Comparison of ENCODE assay signal across 12 cellular contexts in genomic region chr21:38306407-38306806, GRCh38. TPM values are rescaled to one million over a fixed set of nuclear protein-coding genes. Genes with fewer than 3 reads are reported as not detected.
DNase-seq lines count a peak whose midpoint lies in the region; ATAC-seq, FAIRE-seq and TF ChIP-seq lines count a peak whose summit lies in the region.
"Had no signal": no experiment of that assay in that cellular context is flagged by ENCODE, and none has a peak within 500 bp of the region (broad histone marks: within the 10 kb centered on the region; RNA-seq: fewer than 3 reads in every experiment).

No MANE protein-coding gene starts in this region.

- no peaks in the 10 kb centered on the region for H3K36me3 ChIP-seq in HEK293 (ENCODE audit: control insufficient read depth in 2 of 2, insufficient read depth in 1 of 2, low read length in 2 of 2)
- no peaks in the 10 kb centered on the region for H3K36me3 ChIP-seq in ascending aorta
- H3K36me3 ChIP-seq in OCI-LY7 (ENCODE audit: insufficient read depth, low read length): no peaks in the 10 kb centered on the region
- no peaks in the 10 kb centered on the region for H3K36me3 ChIP-seq in uterus

- H2AFZ ChIP-seq in OCI-LY7 (ENCODE audit: low read length): no peak overlapping the region

- intact Hi-C loops in ascending aorta (cut with DNase I) (no loop called here), OCI-LY7 (cut with micrococcal nuclease; ENCODE audit: unreplicated experiment) (no loop called here), uterus (cut with DNase I; ENCODE audit: low total_unique reads) (no loop called here)

- DNase-seq in A549 (ENCODE audit: low read depth in 1 of 2, low spot score in 1 of 2): peak in 1 of 2 experiments; percentile 41
- DNase-seq in ascending aorta (ENCODE audit: low spot score in 2 of 2): no peak
- DNase-seq in kidney tubule cell (ENCODE audit: low spot score): peak; percentile 73
- no peak for DNase-seq in OCI-LY7 (ENCODE audit: low spot score)
- no peak for DNase-seq in NCI-H1694 (lab: John Stamatoyannopoulos, UW)
- DNase-seq in islet precursor cell: no peak
- DNase-seq in uterus: no peak
- DNase-seq: activated CD8-positive, alpha-beta T cell treated with anti-CD3 and anti-CD28 coated beads for 36 hours; amygdala; C1 segment of cervical spinal cord; midbrain had no signal

- WGBS in A549 (ENCODE audit: missing lambda C conversion rate): 4% methylated on average over 6 of the region's 6 CpGs

- H3K4me2 ChIP-seq in A549: peak overlapping the region; percentile 65
- H3K4me2 ChIP-seq in OCI-LY7 (ENCODE audit: low read length): no peak overlapping the region

- H3K4me1 ChIP-seq in A549 (peaks cover 58% of the 10 kb centered on the region), HEK293 (ENCODE audit: control insufficient read depth, insufficient read depth, low read length) (peaks cover 13% of the 10 kb centered on the region), ascending aorta (peaks cover 0 to 14% of the 10 kb centered on the region in 2 donors), OCI-LY7 (ENCODE audit: insufficient read depth, low read length, poor library complexity, severe bottlenecking) (no peaks in the 10 kb centered on the region), uterus (no peaks in the 10 kb centered on the region)

- TF ChIP-seq CTCF in A549 (IDR thresholded peaks at IDR 0.05): no peak
- TF ChIP-seq CTCF in HEK293 (tag by site-specific recombination; IDR thresholded peaks at IDR 0.05): no peak
- no peak for TF ChIP-seq CTCF in ascending aorta (IDR thresholded peaks at IDR 0.05)
- TF ChIP-seq CTCF in OCI-LY7 (conservative IDR thresholded peaks at IDR 0.05; ENCODE audit: low read length): no peak
- TF ChIP-seq CTCF in uterus (IDR thresholded peaks at IDR 0.05): no peak

- no TSS peak for BruUV-seq in OCI-LY7 (replicated peaks; lab: Mats Ljungman, UMichigan)

- peak; percentile 19 to 50; a peak in 3 of 6 replicates for ATAC-seq in A549
- ATAC-seq: activated CD8-positive, alpha-beta T cell treated with anti-CD3 and anti-CD28 coated beads for 36 hours had no signal

- H3K4me3 ChIP-seq in A549: no peak overlapping the region
- H3K4me3 ChIP-seq in HEK293 (ENCODE audit: low read depth, low read length): no peak overlapping the region
- no peak overlapping the region for H3K4me3 ChIP-seq in ascending aorta
- no peak overlapping the region for H3K4me3 ChIP-seq in OCI-LY7 (ENCODE audit: low read depth, low read length, poor library complexity, severe bottlenecking)
- H3K4me3 ChIP-seq in uterus: no peak overlapping the region

- CTCF ChIA-PET in A549 (lab: Yijun Ruan, JAX): interaction anchor here (0.8 to 1.5 kb wide), 2 partner anchors 46 to 50 kb away, joined by 3 to 9 read pairs; no protein-coding TSS in a partner anchor
- CTCF ChIA-PET in HEK293 (lab: Yijun Ruan, JAX): interaction anchor here (0.7 to 2.1 kb wide), 6 partner anchors 22 to 517 kb away, joined by 3 to 9 read pairs (median 4); no protein-coding TSS in a partner anchor
- CTCF ChIA-PET in OCI-LY7 (lab: Charles Lee; ENCODE audit: unreplicated experiment): no interaction called here

- H3K79me2 ChIP-seq in OCI-LY7 (ENCODE audit: insufficient read depth, low read depth, low read length): no peaks in the 10 kb centered on the region

- no peak for TF ChIP-seq RAD21 in A549 (conservative IDR thresholded peaks at IDR 0.05 in 1 of 2, IDR thresholded peaks at IDR 0.05 in 1 of 2)

- no peaks in the 10 kb centered on the region for H4K20me1 ChIP-seq in OCI-LY7 (ENCODE audit: insufficient read depth, low read length)

- TF ChIP-seq POLR2A in A549 (IDR thresholded peaks at IDR 0.05; ENCODE audit: low read length) (no peak), uterus (IDR thresholded peaks at IDR 0.05) (no peak)

- H3K27ac ChIP-seq in A549 (peak overlapping the region; percentile 72 to 74), HEK293 (ENCODE audit: extremely low read depth, low read depth, low read length) (no peak overlapping the region), ascending aorta (peak overlapping the region; percentile 20), OCI-LY7 (ENCODE audit: low read depth, low read length, poor library complexity, severe bottlenecking) (no peak overlapping the region), uterus (no peak overlapping the region)

- no peaks in the 10 kb centered on the region for H3K9me2 ChIP-seq in OCI-LY7 (ENCODE audit: insufficient read depth, low read length)

- POLR2A ChIA-PET in A549 (lab: Yijun Ruan, JAX): interaction anchor here (1.4 to 2.2 kb wide), 3 partner anchors 17 to 46 kb away, joined by 3 to 12 read pairs (median 4); no protein-coding TSS in a partner anchor
- POLR2A ChIA-PET in HEK293 (lab: Yijun Ruan, JAX): interaction anchor here (1.2 kb wide), 1 partner anchor 16 kb away, joined by 3 read pairs; no protein-coding TSS in a partner anchor
- POLR2A ChIA-PET in OCI-LY7 (lab: Charles Lee): interaction anchor here (0.8 to 1.2 kb wide), 2 partner anchors 11 to 15 kb away, joined by 3 to 4 read pairs; no protein-coding TSS in a partner anchor

- H3K9me3 ChIP-seq in A549 (no peaks in the 10 kb centered on the region), HEK293 (ENCODE audit: control insufficient read depth, insufficient read depth, low read depth, low read length) (no peaks in the 10 kb centered on the region), ascending aorta (no peaks in the 10 kb centered on the region), OCI-LY7 (ENCODE audit: low read length) (no peaks in the 10 kb centered on the region), uterus (no peaks in the 10 kb centered on the region)

- FAIRE-seq in A549 (lab: Jason Lieb, UNC): no peak

- H3K27me3 ChIP-seq in ascending aorta (no peaks in the 10 kb centered on the region), uterus (no peaks in the 10 kb centered on the region)

- TF ChIP-seq EP300 in A549 (IDR thresholded peaks at IDR 0.05): peak; percentile 30 to 31; a peak in 2 of 5 replicates

TF ChIP-seq in A549, 52 proteins besides CTCF, POLR2A, EP300 and RAD21 (continues in another document):
- TF ChIP-seq, protein P1, sequence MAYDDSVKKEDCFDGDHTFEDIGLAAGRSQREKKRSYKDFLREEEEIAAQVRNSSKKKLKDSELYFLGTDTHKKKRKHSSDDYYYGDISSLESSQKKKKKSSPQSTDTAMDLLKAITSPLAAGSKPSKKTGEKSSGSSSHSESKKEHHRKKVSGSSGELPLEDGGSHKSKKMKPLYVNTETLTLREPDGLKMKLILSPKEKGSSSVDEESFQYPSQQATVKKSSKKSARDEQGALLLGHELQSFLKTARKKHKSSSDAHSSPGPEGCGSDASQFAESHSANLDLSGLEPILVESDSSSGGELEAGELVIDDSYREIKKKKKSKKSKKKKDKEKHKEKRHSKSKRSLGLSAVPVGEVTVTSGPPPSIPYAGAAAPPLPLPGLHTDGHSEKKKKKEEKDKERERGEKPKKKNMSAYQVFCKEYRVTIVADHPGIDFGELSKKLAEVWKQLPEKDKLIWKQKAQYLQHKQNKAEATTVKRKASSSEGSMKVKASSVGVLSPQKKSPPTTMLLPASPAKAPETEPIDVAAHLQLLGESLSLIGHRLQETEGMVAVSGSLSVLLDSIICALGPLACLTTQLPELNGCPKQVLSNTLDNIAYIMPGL (CRISPR knock-in tag; IDR thresholded peaks at IDR 0.05; ENCODE audit: borderline replicate concordance): no peak

TF ChIP-seq in HEK293, 187 proteins besides CTCF, POLR2A, EP300 and RAD21:
- TF ChIP-seq ZNF629 (tag by site-specific recombination; IDR thresholded peaks at IDR 0.05) (peak; percentile 22; the same call in 1 of the 2 replicates), ZNF501 (tag by site-specific recombination; IDR thresholded peaks at IDR 0.05) (no peak), OSR2 (tag by site-specific recombination; IDR thresholded peaks at IDR 0.05) (no peak), KLF9 (tag by site-specific recombination; IDR thresholded peaks at IDR 0.05; ENCODE audit: low read depth) (no peak), ZBTB21 (tag by site-specific recombination; IDR thresholded peaks at IDR 0.05) (peak; percentile 70; the same call in 1 of the 2 replicates), ZFP41 (tag by site-specific recombination; IDR thresholded peaks at IDR 0.05; ENCODE audit: borderline replicate concordance) (no peak), ZNF366 (tag by site-specific recombination; conservative IDR thresholded peaks at IDR 0.05) (no peak)

RNA-seq across cellular contexts. Expression of gene KCNJ15, which starts 49.6 kb away (rescaled TPM):
- polyA plus RNA-seq in A549 (2011; rRNA removed) (0.19 and 0.30 TPM in 2 replicates), A549 (2017; fragmentation: RNase III; extraction: RNeasy Plus Mini Kit Qiagen cat#74134 plus additional on column Dnase treatment) (0.05 to 0.30 TPM in 2 of 3 replicates, not detected in the other)
- 0.01 and 0.08 TPM in 2 replicates for polyA plus RNA-seq in A549 (2012; cell fraction: cytosol; rRNA removed)
- 0.05 TPM in 1 of 2 replicates, not detected in the other for polyA plus RNA-seq in A549 (2012; cell fraction: nucleus; rRNA removed)
- polyA minus RNA-seq in A549 (2011; rRNA and poly(A)+ RNA removed): 0.29 and 0.54 TPM in 2 replicates
- total RNA-seq in ascending aorta (17.5 TPM), OCI-LY7 (2022) (not detected in 2 replicates), uterus (1 to 10 TPM in 1 of 4 donors, under 1 TPM in 3; 0.21 to 1.1 (median 0.28) TPM)
- total RNA-seq in OCI-LY7 (2014; rRNA removed; shearing (Covaris generic)): not detected in 2 replicates

Comparison
In these comparisons a context has a peak if more than half of its experiments do, and no peak if none do; other contexts are left out.
1. H3K27ac ChIP-seq: peak in A549 (2 of 2) and ascending aorta (2 of 2); none in HEK293 (single experiment), OCI-LY7 (single experiment) and uterus (0 of 2).